In the genomic region with DNA sequence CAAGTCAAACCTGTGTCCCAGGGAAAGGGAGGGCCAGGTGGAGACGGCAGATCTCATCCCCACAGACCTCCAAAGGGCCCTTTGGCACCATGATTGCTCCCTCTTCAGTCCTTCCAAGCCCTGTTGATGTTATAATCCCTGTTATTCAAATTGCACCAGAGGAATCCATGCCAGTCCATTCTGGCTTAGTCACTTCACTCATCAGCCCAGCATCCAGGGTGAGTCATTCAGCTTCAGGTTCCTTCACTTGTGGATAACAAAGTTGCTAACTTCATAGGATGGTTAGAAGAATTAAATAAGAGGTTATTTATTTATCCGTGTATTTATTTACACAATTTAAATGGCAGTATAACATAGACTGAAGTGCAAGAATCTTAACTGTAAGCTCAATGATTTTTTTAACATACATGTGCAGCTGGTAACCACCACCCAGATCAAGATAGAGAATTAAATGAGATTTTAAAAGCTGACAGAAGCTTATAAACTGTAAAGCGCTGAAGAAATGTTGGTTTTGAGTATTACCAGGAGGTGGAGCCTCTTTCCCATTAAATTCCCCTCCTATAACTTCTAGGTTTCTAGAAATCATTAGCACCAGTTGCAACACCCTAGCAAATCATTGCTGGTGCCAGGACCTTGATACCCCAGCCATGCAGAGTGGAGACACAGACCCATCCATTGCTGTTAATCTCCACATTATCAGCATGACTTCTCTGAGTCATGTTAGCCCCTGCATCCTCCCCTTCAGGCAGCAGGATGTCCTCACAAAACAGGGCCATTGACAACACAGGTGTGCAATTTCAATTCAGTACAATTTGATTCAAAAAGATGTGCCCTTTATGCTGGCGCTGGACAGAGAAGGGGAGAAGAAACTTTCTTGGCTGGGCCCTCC, we compare ENCODE assay signal across 9 cellular contexts.
DNase-seq lines count a peak whose midpoint lies in the region; ATAC-seq, FAIRE-seq and TF ChIP-seq lines count a peak whose summit lies in the region.
"Had no signal": no experiment of that assay in that cellular context is flagged by ENCODE, and none has a peak within 500 bp of the region (broad histone marks: within the 10 kb centered on the region; RNA-seq: fewer than 3 reads in every experiment).

No MANE protein-coding gene starts in this region.

- ATAC-seq in HepG2: peak; percentile 77
- no peak for ATAC-seq in HG03139 (IDR thresholded peaks at IDR 0.05; ENCODE audit: unreplicated experiment)

- intact Hi-C loops in HepG2 (cut with micrococcal nuclease; ENCODE audit: unreplicated experiment): no loop called here

- H3K9me2 ChIP-seq in DOHH2 (replicated peaks; ENCODE audit: control insufficient read depth, low read length): no peaks in the 10 kb centered on the region

- TF ChIP-seq POLR2A in HepG2 (IDR thresholded peaks at IDR 0.05; ENCODE audit: insufficient read depth in 1 of 2, low read depth in 2 of 2, low read length in 2 of 2): no peak

- H4K20me1 ChIP-seq in DOHH2 (ENCODE audit: control insufficient read depth, insufficient read depth, low read depth, low read length) (no peaks in the 10 kb centered on the region), HepG2 (ENCODE audit: insufficient read depth, low read length) (no peaks in the 10 kb centered on the region)

- POLR2A ChIA-PET in HepG2 (lab: Yijun Ruan, JAX): no interaction called here

- H3K9me3 ChIP-seq in DOHH2 (ENCODE audit: control insufficient read depth, insufficient read depth, low read length) (no peaks in the 10 kb centered on the region), adipocyte (ENCODE audit: control insufficient read depth, low read length) (no peaks in the 10 kb centered on the region), HepG2 (ENCODE audit: low read length) (no peaks in the 10 kb centered on the region)
- H3K9me3 ChIP-seq: prostate gland had no signal

- H2AFZ ChIP-seq in HepG2 (ENCODE audit: low read length): no peak overlapping the region

- no peaks in the 10 kb centered on the region for H3F3A ChIP-seq in DOHH2 (ENCODE audit: control insufficient read depth, insufficient read depth)

- peaks cover 25% of the 10 kb centered on the region for H3K27me3 ChIP-seq in DOHH2 (ENCODE audit: control insufficient read depth, low read length)
- H3K27me3 ChIP-seq in adipocyte (replicated peaks; ENCODE audit: control insufficient read depth, insufficient read depth, low read length): no peaks in the 10 kb centered on the region
- peaks cover 0 to 3% of the 10 kb centered on the region in 2 experiments; a peak in 2 of 5 replicates for H3K27me3 ChIP-seq in HepG2 (ENCODE audit: control insufficient read depth in 1 of 2, insufficient read depth in 2 of 2, low read length in 2 of 2)

- TF ChIP-seq RAD21 in HepG2 (CRISPR knock-in tag; IDR thresholded peaks at IDR 0.05): no peak

- H3K4me2 ChIP-seq in DOHH2 (ENCODE audit: low read length): no peak overlapping the region
- H3K4me2 ChIP-seq in HepG2 (ENCODE audit: low read depth, low read length): no peak overlapping the region

- WGBS in HepG2 (ENCODE audit: low lambda C conversion rate): 14% methylated on average over 4 of the region's 4 CpGs

- H3K27ac ChIP-seq in DOHH2 (ENCODE audit: low read depth, low read length): no peak overlapping the region
- no peak overlapping the region for H3K27ac ChIP-seq in HepG2 (ENCODE audit: extremely low read length, insufficient read depth, low read length)
- H3K27ac ChIP-seq: prostate gland had no signal

- no peak for FAIRE-seq in HepG2 (lab: Jason Lieb, UNC)

- no peak for TF ChIP-seq EP300 in HepG2 (IDR thresholded peaks at IDR 0.05; ENCODE audit: low read depth in 2 of 2, low read length in 2 of 2)
- no peak for TF ChIP-seq EP300 in HepG2 (CRISPR knock-in tag; IDR thresholded peaks at IDR 0.05; ENCODE audit: borderline replicate concordance)

- H3K4me1 ChIP-seq in DOHH2 (ENCODE audit: control insufficient read depth, low read length): no peaks in the 10 kb centered on the region
- H3K4me1 ChIP-seq in adipocyte (ENCODE audit: control insufficient read depth, insufficient read depth, low read length): no peaks in the 10 kb centered on the region
- no peaks in the 10 kb centered on the region for H3K4me1 ChIP-seq in HepG2 (ENCODE audit: insufficient read depth, low read length)
- H3K4me1 ChIP-seq: prostate gland had no signal

- no peak overlapping the region for H3K9ac ChIP-seq in adipocyte (ENCODE audit: low read length)
- no peak overlapping the region for H3K9ac ChIP-seq in HepG2 (ENCODE audit: insufficient read depth, low read depth, low read length)

- DNase-seq in Jurkat, Clone E6-1 (ENCODE audit: low read depth, low spot score): peak; percentile 9
- peak; percentile 74 for DNase-seq in adipocyte (ENCODE audit: low read depth)
- peak; percentile 7 for DNase-seq in HepG2 (ENCODE audit: low spot score)
- DNase-seq in stimulated activated CD8-positive, alpha-beta memory T cell treated with anti-CD3 and anti-CD28 coated beads, Interleukin-4, amount 100 ng/mL, for 48 hours: no peak
- no peak for DNase-seq in C1 segment of cervical spinal cord (lab: John Stamatoyannopoulos, UW)
- DNase-seq in SHP77 treated with DMSO at 0.1 percent for 48 hours (lab: John Stamatoyannopoulos, UW): no peak

- BruUV-seq in HepG2 (replicated peaks; lab: Mats Ljungman, UMichigan): no TSS peak

- H3K36me3 ChIP-seq in DOHH2 (ENCODE audit: control insufficient read depth, low read length): no peaks in the 10 kb centered on the region
- H3K36me3 ChIP-seq in adipocyte (ENCODE audit: control insufficient read depth, insufficient read depth, low read length, severe bottlenecking): no peaks in the 10 kb centered on the region
- no peaks in the 10 kb centered on the region for H3K36me3 ChIP-seq in HepG2 (replicated peaks in 1 of 2; ENCODE audit: control insufficient read depth in 1 of 2, insufficient read depth in 2 of 2, low read length in 2 of 2)
- H3K36me3 ChIP-seq: prostate gland had no signal

- H3K4me3 ChIP-seq in DOHH2 (ENCODE audit: low read length) (no peak overlapping the region), adipocyte (ENCODE audit: low read length) (no peak overlapping the region), HepG2 (replicated peaks in 1 of 3; ENCODE audit: insufficient read depth in 1 of 3, low read depth in 2 of 3, low read length in 3 of 3) (no peak overlapping the region)
- H3K4me3 ChIP-seq in Jurkat, Clone E6-1 (ENCODE audit: low read length): no peak overlapping the region
- H3K4me3 ChIP-seq: prostate gland had no signal

- in situ Hi-C loops in HepG2 (cut with HindIII; ENCODE audit: extremely low pct_ligation_motif_present, low pct_unique_long_range_greater_than_20kb): no loop called here

- H3K79me2 ChIP-seq in DOHH2 (ENCODE audit: control insufficient read depth, low read length) (no peaks in the 10 kb centered on the region), HepG2 (ENCODE audit: insufficient read depth, low read length) (no peaks in the 10 kb centered on the region)

- CTCF ChIA-PET in HepG2 (lab: Yijun Ruan, JAX; ENCODE audit: low intra/inter-chr PET ratio, low total read pairs): no interaction called here

- TF ChIP-seq CTCF in DOHH2 (IDR thresholded peaks at IDR 0.05; ENCODE audit: low read depth, low read length, poor library complexity, severe bottlenecking) (peak; percentile 11), HepG2 (CRISPR knock-in tag; IDR thresholded peaks at IDR 0.05) (no peak)

TF ChIP-seq in HepG2, 621 proteins besides CTCF, POLR2A, EP300 and RAD21:
- TF ChIP-seq TBL1XR1 (IDR thresholded peaks at IDR 0.05; ENCODE audit: borderline replicate concordance, low read length, partially characterized antibody): no peak
- peak; percentile 34 for TF ChIP-seq STAG1 (CRISPR knock-in tag; IDR thresholded peaks at IDR 0.05)

Comparison
In these comparisons a context has a peak if more than half of its experiments do, and no peak if none do; other contexts are left out.
1. DNase-seq: peak in Jurkat, Clone E6-1 (single experiment), adipocyte (single experiment) and HepG2 (single experiment); none in stimulated activated CD8-positive, alpha-beta memory T cell treated with anti-CD3 and anti-CD28 coated beads, Interleukin-4, amount 100 ng/mL, for 48 hours (single experiment), C1 segment of cervical spinal cord (0 of 14) and SHP77 treated with DMSO at 0.1 percent for 48 hours (single experiment).